ENCODE assay signal across 1 cellular context in the genomic region with DNA sequence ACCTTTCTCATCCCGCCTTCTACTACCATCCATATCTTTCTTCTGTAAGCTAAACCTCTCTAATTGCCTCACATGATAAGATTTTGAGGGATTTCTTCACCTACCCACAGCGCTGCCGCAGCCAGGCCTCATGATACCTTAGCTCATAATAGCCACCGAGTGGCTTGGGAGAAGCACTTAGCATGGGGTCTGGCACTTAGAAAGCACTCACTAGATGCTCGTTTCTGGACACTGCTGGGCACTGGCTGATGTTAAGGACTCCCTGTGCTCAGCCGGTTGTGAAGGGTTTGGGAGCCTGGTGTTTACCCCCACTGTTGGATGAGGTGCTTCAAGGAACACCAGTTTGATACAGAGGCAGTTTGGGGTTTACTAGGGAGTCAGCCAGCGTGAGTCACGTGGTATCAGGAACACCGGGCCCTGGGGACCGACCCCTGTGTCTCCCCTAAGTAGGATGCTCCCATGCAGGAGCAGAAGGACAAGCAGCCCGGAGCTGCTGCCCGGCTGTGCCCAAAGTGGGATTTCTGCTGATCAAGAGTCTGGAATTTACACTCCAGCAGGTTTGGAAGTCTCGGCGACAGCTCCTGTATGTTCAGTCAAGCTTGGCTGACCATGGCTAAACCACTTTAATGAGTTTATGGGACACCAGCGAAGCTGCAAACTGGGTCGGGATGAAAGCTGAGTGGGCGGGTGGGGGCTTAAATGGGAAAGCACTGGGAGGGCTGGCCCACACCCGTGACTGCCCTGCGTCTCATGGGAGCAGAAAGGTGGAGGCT.
TF ChIP-seq lines count a peak whose summit lies in the region.

No MANE protein-coding gene starts in this region.

TF ChIP-seq in K562, 482 proteins besides CTCF, POLR2A, EP300 and RAD21 (continued from another document):
- no peak for TF ChIP-seq CBX2 (IDR thresholded peaks at IDR 0.05; ENCODE audit: insufficient read depth, low read length, poor library complexity, severe bottlenecking)
- no peak for TF ChIP-seq MTA2 (IDR thresholded peaks at IDR 0.05; ENCODE audit: low read depth)
- TF ChIP-seq ERF (CRISPR knock-in tag; IDR thresholded peaks at IDR 0.05): no peak
- peak; percentile 12; the same call in 1 of the 2 replicates for TF ChIP-seq MAX (CRISPR knock-in tag; IDR thresholded peaks at IDR 0.05)
- TF ChIP-seq, protein P1, sequence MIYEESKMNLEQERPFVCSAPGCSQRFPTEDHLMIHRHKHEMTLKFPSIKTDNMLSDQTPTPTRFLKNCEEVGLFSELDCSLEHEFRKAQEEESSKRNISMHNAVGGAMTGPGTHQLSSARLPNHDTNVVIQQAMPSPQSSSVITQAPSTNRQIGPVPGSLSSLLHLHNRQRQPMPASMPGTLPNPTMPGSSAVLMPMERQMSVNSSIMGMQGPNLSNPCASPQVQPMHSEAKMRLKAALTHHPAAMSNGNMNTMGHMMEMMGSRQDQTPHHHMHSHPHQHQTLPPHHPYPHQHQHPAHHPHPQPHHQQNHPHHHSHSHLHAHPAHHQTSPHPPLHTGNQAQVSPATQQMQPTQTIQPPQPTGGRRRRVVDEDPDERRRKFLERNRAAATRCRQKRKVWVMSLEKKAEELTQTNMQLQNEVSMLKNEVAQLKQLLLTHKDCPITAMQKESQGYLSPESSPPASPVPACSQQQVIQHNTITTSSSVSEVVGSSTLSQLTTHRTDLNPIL (CRISPR knock-in tag; IDR thresholded peaks at IDR 0.05): no peak
- no peak for TF ChIP-seq BDP1 (IDR thresholded peaks at IDR 0.05; ENCODE audit: insufficient read depth, insufficient read length)
- no peak for TF ChIP-seq CHCHD3 (CRISPR knock-in tag; IDR thresholded peaks at IDR 0.05)
- TF ChIP-seq, protein P2, sequence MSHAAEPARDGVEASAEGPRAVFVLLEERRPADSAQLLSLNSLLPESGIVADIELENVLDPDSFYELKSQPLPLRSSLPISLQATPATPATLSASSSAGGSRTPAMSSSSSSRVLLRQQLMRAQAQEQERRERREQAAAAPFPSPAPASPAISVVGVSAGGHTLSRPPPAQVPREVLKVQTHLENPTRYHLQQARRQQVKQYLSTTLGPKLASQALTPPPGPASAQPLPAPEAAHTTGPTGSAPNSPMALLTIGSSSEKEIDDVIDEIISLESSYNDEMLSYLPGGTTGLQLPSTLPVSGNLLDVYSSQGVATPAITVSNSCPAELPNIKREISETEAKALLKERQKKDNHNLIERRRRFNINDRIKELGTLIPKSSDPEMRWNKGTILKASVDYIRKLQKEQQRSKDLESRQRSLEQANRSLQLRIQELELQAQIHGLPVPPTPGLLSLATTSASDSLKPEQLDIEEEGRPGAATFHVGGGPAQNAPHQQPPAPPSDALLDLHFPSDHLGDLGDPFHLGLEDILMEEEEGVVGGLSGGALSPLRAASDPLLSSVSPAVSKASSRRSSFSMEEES (CRISPR knock-in tag; IDR thresholded peaks at IDR 0.05): peak; percentile 62
- TF ChIP-seq CBFA2T2 (conservative IDR thresholded peaks at IDR 0.05): no peak
- TF ChIP-seq MCM7 (IDR thresholded peaks at IDR 0.05): no peak
- no peak for TF ChIP-seq NFATC3 (IDR thresholded peaks at IDR 0.05)
- no peak for TF ChIP-seq ZBTB8A (IDR thresholded peaks at IDR 0.05; ENCODE audit: partially characterized antibody)
- no peak for TF ChIP-seq ZKSCAN1 (IDR thresholded peaks at IDR 0.05; ENCODE audit: low read depth, low read length)
- TF ChIP-seq ZNF444 (CRISPR knock-in tag; IDR thresholded peaks at IDR 0.05): no peak
- no peak for TF ChIP-seq SAFB2 (IDR thresholded peaks at IDR 0.05; ENCODE audit: borderline replicate concordance, low read depth, low read length, severe bottlenecking)
- no peak for TF ChIP-seq CHD2 (IDR thresholded peaks at IDR 0.05; ENCODE audit: low read depth, low read length)
- no peak for TF ChIP-seq ZNF41 (CRISPR knock-in tag; conservative IDR thresholded peaks at IDR 0.05)
- TF ChIP-seq, protein P3, sequence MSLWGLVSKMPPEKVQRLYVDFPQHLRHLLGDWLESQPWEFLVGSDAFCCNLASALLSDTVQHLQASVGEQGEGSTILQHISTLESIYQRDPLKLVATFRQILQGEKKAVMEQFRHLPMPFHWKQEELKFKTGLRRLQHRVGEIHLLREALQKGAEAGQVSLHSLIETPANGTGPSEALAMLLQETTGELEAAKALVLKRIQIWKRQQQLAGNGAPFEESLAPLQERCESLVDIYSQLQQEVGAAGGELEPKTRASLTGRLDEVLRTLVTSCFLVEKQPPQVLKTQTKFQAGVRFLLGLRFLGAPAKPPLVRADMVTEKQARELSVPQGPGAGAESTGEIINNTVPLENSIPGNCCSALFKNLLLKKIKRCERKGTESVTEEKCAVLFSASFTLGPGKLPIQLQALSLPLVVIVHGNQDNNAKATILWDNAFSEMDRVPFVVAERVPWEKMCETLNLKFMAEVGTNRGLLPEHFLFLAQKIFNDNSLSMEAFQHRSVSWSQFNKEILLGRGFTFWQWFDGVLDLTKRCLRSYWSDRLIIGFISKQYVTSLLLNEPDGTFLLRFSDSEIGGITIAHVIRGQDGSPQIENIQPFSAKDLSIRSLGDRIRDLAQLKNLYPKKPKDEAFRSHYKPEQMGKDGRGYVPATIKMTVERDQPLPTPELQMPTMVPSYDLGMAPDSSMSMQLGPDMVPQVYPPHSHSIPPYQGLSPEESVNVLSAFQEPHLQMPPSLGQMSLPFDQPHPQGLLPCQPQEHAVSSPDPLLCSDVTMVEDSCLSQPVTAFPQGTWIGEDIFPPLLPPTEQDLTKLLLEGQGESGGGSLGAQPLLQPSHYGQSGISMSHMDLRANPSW (CRISPR knock-in tag; IDR thresholded peaks at IDR 0.05): no peak
- TF ChIP-seq RB1 (IDR thresholded peaks at IDR 0.05; ENCODE audit: low read depth): no peak
- TF ChIP-seq, protein P4, sequence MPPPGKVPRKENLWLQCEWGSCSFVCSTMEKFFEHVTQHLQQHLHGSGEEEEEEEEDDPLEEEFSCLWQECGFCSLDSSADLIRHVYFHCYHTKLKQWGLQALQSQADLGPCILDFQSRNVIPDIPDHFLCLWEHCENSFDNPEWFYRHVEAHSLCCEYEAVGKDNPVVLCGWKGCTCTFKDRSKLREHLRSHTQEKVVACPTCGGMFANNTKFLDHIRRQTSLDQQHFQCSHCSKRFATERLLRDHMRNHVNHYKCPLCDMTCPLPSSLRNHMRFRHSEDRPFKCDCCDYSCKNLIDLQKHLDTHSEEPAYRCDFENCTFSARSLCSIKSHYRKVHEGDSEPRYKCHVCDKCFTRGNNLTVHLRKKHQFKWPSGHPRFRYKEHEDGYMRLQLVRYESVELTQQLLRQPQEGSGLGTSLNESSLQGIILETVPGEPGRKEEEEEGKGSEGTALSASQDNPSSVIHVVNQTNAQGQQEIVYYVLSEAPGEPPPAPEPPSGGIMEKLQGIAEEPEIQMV (tag; conservative IDR thresholded peaks at IDR 0.05; ENCODE audit: low read depth): no peak
- TF ChIP-seq ZNF23 (CRISPR knock-in tag; IDR thresholded peaks at IDR 0.05): no peak
- TF ChIP-seq, protein P5, sequence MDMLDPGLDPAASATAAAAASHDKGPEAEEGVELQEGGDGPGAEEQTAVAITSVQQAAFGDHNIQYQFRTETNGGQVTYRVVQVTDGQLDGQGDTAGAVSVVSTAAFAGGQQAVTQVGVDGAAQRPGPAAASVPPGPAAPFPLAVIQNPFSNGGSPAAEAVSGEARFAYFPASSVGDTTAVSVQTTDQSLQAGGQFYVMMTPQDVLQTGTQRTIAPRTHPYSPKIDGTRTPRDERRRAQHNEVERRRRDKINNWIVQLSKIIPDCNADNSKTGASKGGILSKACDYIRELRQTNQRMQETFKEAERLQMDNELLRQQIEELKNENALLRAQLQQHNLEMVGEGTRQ (CRISPR knock-in tag; IDR thresholded peaks at IDR 0.05): peak; percentile 30; the same call in 1 of the 2 replicates
- no peak for TF ChIP-seq SAP30 (IDR thresholded peaks at IDR 0.05; ENCODE audit: borderline replicate concordance, insufficient read depth, low read depth, low read length, poor library complexity, severe bottlenecking)
- no peak for TF ChIP-seq ZNF696 (CRISPR knock-in tag; conservative IDR thresholded peaks at IDR 0.05)
- peak; percentile 47; the same call in 1 of the 2 replicates for TF ChIP-seq RAD51 (IDR thresholded peaks at IDR 0.05; ENCODE audit: borderline replicate concordance, low read depth)
- TF ChIP-seq, protein P6, sequence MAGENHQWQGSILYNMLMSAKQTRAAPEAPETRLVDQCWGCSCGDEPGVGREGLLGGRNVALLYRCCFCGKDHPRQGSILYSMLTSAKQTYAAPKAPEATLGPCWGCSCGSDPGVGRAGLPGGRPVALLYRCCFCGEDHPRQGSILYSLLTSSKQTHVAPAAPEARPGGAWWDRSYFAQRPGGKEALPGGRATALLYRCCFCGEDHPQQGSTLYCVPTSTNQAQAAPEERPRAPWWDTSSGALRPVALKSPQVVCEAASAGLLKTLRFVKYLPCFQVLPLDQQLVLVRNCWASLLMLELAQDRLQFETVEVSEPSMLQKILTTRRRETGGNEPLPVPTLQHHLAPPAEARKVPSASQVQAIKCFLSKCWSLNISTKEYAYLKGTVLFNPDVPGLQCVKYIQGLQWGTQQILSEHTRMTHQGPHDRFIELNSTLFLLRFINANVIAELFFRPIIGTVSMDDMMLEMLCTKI (IDR thresholded peaks at IDR 0.05; ENCODE audit: partially characterized antibody): no peak
- TF ChIP-seq PRPF4 (IDR thresholded peaks at IDR 0.05; ENCODE audit: insufficient read depth, low read depth, low read length, poor library complexity, severe bottlenecking): no peak
